In the genomic region with DNA sequence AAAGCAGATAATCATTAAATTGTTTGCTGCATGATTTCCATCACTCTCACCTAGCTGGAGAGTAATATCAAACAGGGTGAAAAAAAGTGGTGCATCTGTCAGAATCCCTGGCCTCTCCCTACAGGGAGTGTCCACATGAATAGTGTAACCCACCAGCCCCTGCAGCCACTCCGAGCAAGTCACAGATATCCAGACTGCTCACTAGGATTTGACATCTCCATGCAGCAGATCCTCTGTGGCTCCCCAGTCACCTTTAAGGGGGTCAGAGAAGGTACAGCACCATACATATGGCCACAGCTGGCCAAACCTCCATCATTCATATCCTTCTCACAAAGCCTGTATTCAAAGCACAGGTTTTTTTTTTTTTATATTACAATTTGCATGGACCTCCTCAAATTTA, we compare ENCODE assay signal across 17 cellular contexts.
DNase-seq lines count a peak whose midpoint lies in the region; ATAC-seq and TF ChIP-seq lines count a peak whose summit lies in the region.
"Had no signal": no experiment of that assay in that cellular context is flagged by ENCODE, and none has a peak within 500 bp of the region (broad histone marks: within the 10 kb centered on the region; RNA-seq: fewer than 3 reads in every experiment).

No MANE protein-coding gene starts in this region.

- no peak overlapping the region for H3K4me3 Mint-ChIP-seq in T-helper 2 cell treated with Interferon-gamma antibody and Interleukin-4, amounts not matched to agents 5 μg/mL and 100 μg/mL, for 36 hours
- H3K4me3 Mint-ChIP-seq in CD4-positive, alpha-beta T cell = no peak overlapping the region
- H3K4me3 Mint-ChIP-seq in brain = no peak overlapping the region
- no peak overlapping the region for H3K4me3 Mint-ChIP-seq in stimulated activated effector memory CD8-positive, alpha-beta T cell treated with anti-CD3 and anti-CD28 coated beads, Interleukin-12 subunit alpha, Interleukin-12 subunit beta, amount 100 ng/mL, for 72 hours
- H3K4me3 Mint-ChIP-seq: CD14-positive monocyte, HFFc6 had no signal

- H3K36me3 Mint-ChIP-seq in T-helper 2 cell treated with Interferon-gamma antibody and Interleukin-4, amounts not matched to agents 5 μg/mL and 100 μg/mL, for 36 hours (ENCODE audit: low read depth) = peaks cover 61% of the 10 kb centered on the region
- H3K36me3 Mint-ChIP-seq in CD4-positive, alpha-beta T cell (ENCODE audit: low read depth) = peaks cover 91% of the 10 kb centered on the region
- no peaks in the 10 kb centered on the region for H3K36me3 Mint-ChIP-seq in brain
- H3K36me3 Mint-ChIP-seq in stimulated activated effector memory CD8-positive, alpha-beta T cell treated with anti-CD3 and anti-CD28 coated beads, Interleukin-12 subunit alpha, Interleukin-12 subunit beta, amount 100 ng/mL, for 72 hours = peaks cover 62% of the 10 kb centered on the region
- H3K36me3 Mint-ChIP-seq: CD14-positive monocyte had no signal

- POLR2A ChIA-PET in CD4-positive, alpha-beta T cell (lab: Charles Lee) = interaction anchor here (0.7 kb wide), 1 partner anchor 295 kb away, joined by 3 read pairs; no protein-coding TSS in a partner anchor

- no peaks in the 10 kb centered on the region for H3K27me3 ChIP-seq in CD4-positive, alpha-beta T cell (ENCODE audit: control insufficient read depth, insufficient read depth, low read length)
- no peaks in the 10 kb centered on the region for H3K27me3 ChIP-seq in H7 (ENCODE audit: control insufficient read depth, insufficient read depth, low read length)

- H3K27ac Mint-ChIP-seq in T-helper 2 cell treated with Interferon-gamma antibody and Interleukin-4, amounts not matched to agents 5 μg/mL and 100 μg/mL, for 36 hours = peak overlapping the region; percentile 53
- H3K27ac Mint-ChIP-seq in CD4-positive, alpha-beta T cell = peak overlapping the region; percentile 38
- H3K27ac Mint-ChIP-seq in brain = peak overlapping the region in 3 of 5 experiments; percentile 3 to 70 (median 67)
- peak overlapping the region; percentile 39 for H3K27ac Mint-ChIP-seq in stimulated activated effector memory CD8-positive, alpha-beta T cell treated with anti-CD3 and anti-CD28 coated beads, Interleukin-12 subunit alpha, Interleukin-12 subunit beta, amount 100 ng/mL, for 72 hours
- H3K27ac Mint-ChIP-seq: CD14-positive monocyte, HFFc6 had no signal

- intact Hi-C loops in CD4-positive, alpha-beta T cell (cut with DNase I, micrococcal nuclease) = loop anchor here (2.0 to 10.0 kb wide), 3 partner anchors 13 to 515 kb away; no protein-coding TSS in a partner anchor

- no peaks in the 10 kb centered on the region for H3K27me3 Mint-ChIP-seq in T-helper 2 cell treated with Interferon-gamma antibody and Interleukin-4, amounts not matched to agents 5 μg/mL and 100 μg/mL, for 36 hours (ENCODE audit: low read depth)
- H3K27me3 Mint-ChIP-seq in CD4-positive, alpha-beta T cell = no peaks in the 10 kb centered on the region
- peaks cover 11% of the 10 kb centered on the region for H3K27me3 Mint-ChIP-seq in brain

- no peak overlapping the region for H3K27ac ChIP-seq in CD4-positive, alpha-beta T cell (ENCODE audit: low read depth, low read length)
- H3K27ac ChIP-seq: 22Rv1, HL-60 had no signal

- no peaks in the 10 kb centered on the region for H3K9me3 Mint-ChIP-seq in T-helper 2 cell treated with Interferon-gamma antibody and Interleukin-4, amounts not matched to agents 5 μg/mL and 100 μg/mL, for 36 hours
- H3K9me3 Mint-ChIP-seq in CD4-positive, alpha-beta T cell = no peaks in the 10 kb centered on the region
- H3K9me3 Mint-ChIP-seq in brain = no peaks in the 10 kb centered on the region
- no peaks in the 10 kb centered on the region for H3K9me3 Mint-ChIP-seq in stimulated activated effector memory CD8-positive, alpha-beta T cell treated with anti-CD3 and anti-CD28 coated beads, Interleukin-12 subunit alpha, Interleukin-12 subunit beta, amount 100 ng/mL, for 72 hours
- H3K9me3 Mint-ChIP-seq: HFFc6 had no signal

- H3K9me3 ChIP-seq in CD4-positive, alpha-beta T cell (ENCODE audit: control insufficient read depth, low read length) = no peaks in the 10 kb centered on the region

- ATAC-seq in CD4-positive, alpha-beta T cell (ENCODE audit: poor library complexity) = no peak
- no peak for ATAC-seq in stimulated activated effector memory CD8-positive, alpha-beta T cell treated with anti-CD3 and anti-CD28 coated beads, Interleukin-12 subunit alpha, Interleukin-12 subunit beta, amount 100 ng/mL, for 72 hours
- no peak for ATAC-seq in HG02884 (IDR thresholded peaks at IDR 0.05; ENCODE audit: unreplicated experiment)
- no peak for ATAC-seq in GM19023 (IDR thresholded peaks at IDR 0.05; ENCODE audit: unreplicated experiment)
- ATAC-seq: K562 had no signal

- H3K4me1 Mint-ChIP-seq in T-helper 2 cell treated with Interferon-gamma antibody and Interleukin-4, amounts not matched to agents 5 μg/mL and 100 μg/mL, for 36 hours (ENCODE audit: low read depth) = peaks cover 25% of the 10 kb centered on the region
- peaks cover 82% of the 10 kb centered on the region for H3K4me1 Mint-ChIP-seq in CD4-positive, alpha-beta T cell (ENCODE audit: low read depth)
- peaks cover 38% of the 10 kb centered on the region for H3K4me1 Mint-ChIP-seq in brain
- H3K4me1 Mint-ChIP-seq in stimulated activated effector memory CD8-positive, alpha-beta T cell treated with anti-CD3 and anti-CD28 coated beads, Interleukin-12 subunit alpha, Interleukin-12 subunit beta, amount 100 ng/mL, for 72 hours = peaks cover 33% of the 10 kb centered on the region

- DNase-seq in T-helper 2 cell treated with Interferon-gamma antibody and Interleukin-4, amounts not matched to agents 5 μg/mL and 100 μg/mL, for 36 hours (ENCODE audit: low spot score) = no peak
- DNase-seq in T-helper 2 cell = no peak
- DNase-seq in CD4-positive, alpha-beta T cell = no peak
- DNase-seq in stimulated activated effector memory CD8-positive, alpha-beta T cell treated with anti-CD3 and anti-CD28 coated beads, Interleukin-12 subunit alpha, Interleukin-12 subunit beta, amount 100 ng/mL, for 72 hours (ENCODE audit: low spot score in 2 of 2) = no peak
- no peak for DNase-seq in H7
- DNase-seq: Calu3, DMS 273 treated with DMSO at 0.1 percent for 48 hours, GOT3, HCEC 1CT, HFFc6 had no signal

- CTCF ChIA-PET in CD4-positive, alpha-beta T cell (lab: Charles Lee) = no interaction called here

- H3K4me3 ChIP-seq in H7 (ENCODE audit: insufficient read depth, low read depth, low read length) = no peak overlapping the region
- H3K4me3 ChIP-seq: K562 had no signal

- TF ChIP-seq CTCF in CD4-positive, alpha-beta T cell (IDR thresholded peaks at IDR 0.05) = no peak
- no peak for TF ChIP-seq CTCF in brain (conservative IDR thresholded peaks at IDR 0.05)

- H3K36me3 ChIP-seq in H7 (replicated peaks; ENCODE audit: control insufficient read depth, insufficient read depth, low read length) = no peaks in the 10 kb centered on the region
